35 cellular contexts compared by ENCODE assay signal in the genomic region with DNA sequence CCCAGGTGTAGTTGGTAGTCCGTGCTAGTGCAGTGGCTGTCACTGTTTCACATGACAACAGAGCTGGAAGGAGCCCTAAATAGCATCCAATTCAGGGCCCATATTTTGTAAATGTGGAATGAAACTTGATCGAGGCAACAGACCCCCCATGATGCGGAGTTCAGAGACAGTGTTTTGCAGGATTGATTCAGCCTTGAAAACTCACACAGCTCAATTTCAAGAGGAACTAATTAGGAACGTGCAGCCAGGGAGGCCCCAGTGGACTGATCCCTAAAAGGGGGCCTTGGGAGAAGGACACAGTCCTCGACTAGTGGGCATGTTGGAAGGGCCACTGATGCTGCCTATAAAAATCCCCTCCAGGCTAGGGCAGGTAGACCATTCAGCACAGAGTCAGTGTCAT.
"Had no signal": no experiment of that assay in that cellular context is flagged by ENCODE, and none has a peak within 500 bp of the region (broad histone marks: within the 10 kb centered on the region; RNA-seq: fewer than 3 reads in every experiment).

No MANE protein-coding gene starts in this region.

- ATAC-seq: activated CD4-positive, alpha-beta T cell treated with anti-CD3 and anti-CD28 coated beads for 36 hours; activated CD4-positive, CD25-positive, alpha-beta regulatory T cell treated with anti-CD3 and anti-CD28 coated beads, Interleukin-2, amount 50 U/mL, for 24 hours; activated CD8-positive, alpha-beta memory T cell treated with anti-CD3 and anti-CD28 coated beads, Interleukin-2, amount 10 ng/mL, durations not matched to agents 7 days and 5 days; activated CD8-positive, alpha-beta T cell treated with anti-CD3 and anti-CD28 coated beads, Interleukin-2, amount 10 ng/mL, durations not matched to agents 7 days and 5 days; activated naive CD8-positive, alpha-beta T cell treated with anti-CD3 and anti-CD28 coated beads, Interleukin-2, amount 50 U/mL, for 24 hours had no signal

- DNase-seq: activated CD4-positive, alpha-beta memory T cell treated with anti-CD3 and anti-CD28 coated beads, Interleukin-2, amount 10 ng/mL, durations not matched to agents 7 days and 5 days; activated CD4-positive, alpha-beta T cell treated with anti-CD3 and anti-CD28 coated beads for 1 hour; activated CD4-positive, alpha-beta T cell treated with anti-CD3 and anti-CD28 coated beads for 36 hours; activated CD4-positive, alpha-beta T cell treated with anti-CD3 and anti-CD28 coated beads for 48 hours; activated CD4-positive, alpha-beta T cell treated with anti-CD3 and anti-CD28 coated beads, Interleukin-2, amount 10 ng/mL, durations not matched to agents 7 days and 5 days; activated CD4-positive, alpha-beta T cell treated with anti-CD3 and anti-CD28 coated beads, Interleukin-2, amount 50 U/mL, for 48 hours; activated CD4-positive, CD25-positive, alpha-beta regulatory T cell; activated CD8-positive, alpha-beta memory T cell treated with anti-CD3 and anti-CD28 coated beads for 24 hours; activated CD8-positive, alpha-beta memory T cell treated with anti-CD3 and anti-CD28 coated beads, Interleukin-2, amount 10 ng/mL, durations not matched to agents 7 days and 5 days; activated CD8-positive, alpha-beta memory T cell treated with anti-CD3 and anti-CD28 coated beads, Interleukin-2, amount 50 U/mL, for 48 hours; activated CD8-positive, alpha-beta T cell treated with anti-CD3 and anti-CD28 coated beads, Interleukin-2, amount 10 ng/mL, durations not matched to agents 7 days and 5 days; activated effector memory CD4-positive, alpha-beta T cell treated with Interleukin-2 at 50 U/mL for 16 hours; activated gamma-delta T cell; activated naive CD4-positive, alpha-beta T cell treated with anti-CD3 and anti-CD28 coated beads, Interleukin-2, amount 10 ng/mL, durations not matched to agents 7 days and 5 days; activated naive CD4-positive, alpha-beta T cell treated with Interleukin-2 at 50 U/mL for 16 hours; activated naive CD8-positive, alpha-beta T cell treated with anti-CD3 and anti-CD28 coated beads, Interleukin-2, amount 10 ng/mL, durations not matched to agents 7 days and 5 days; activated naive CD8-positive, alpha-beta T cell treated with anti-CD3 and anti-CD28 coated beads, Interleukin-2, amount 50 U/mL, for 24 hours; activated T-cell treated with anti-CD3 and anti-CD28 coated beads, Interleukin-2, amount 50 U/mL, for 24 hours; activated T-cell treated with anti-CD3 and anti-CD28 coated beads, Interleukin-2, amount 50 U/mL, for 48 hours; amygdala; anterior cingulate cortex; caudate nucleus; T-helper 2 cell; T-helper 9 cell had no signal

- H3K9me3 Mint-ChIP-seq: activated CD4-positive, alpha-beta memory T cell treated with anti-CD3 and anti-CD28 coated beads, Interleukin-2, amount 10 ng/mL, durations not matched to agents 7 days and 5 days; activated CD4-positive, alpha-beta T cell treated with anti-CD3 and anti-CD28 coated beads, Interleukin-2, amount 10 ng/mL, durations not matched to agents 7 days and 5 days; activated naive CD4-positive, alpha-beta T cell treated with anti-CD3 and anti-CD28 coated beads, Interleukin-2, amount 10 ng/mL, durations not matched to agents 7 days and 5 days; activated naive CD4-positive, alpha-beta T cell treated with anti-CD3 and anti-CD28 coated beads, Interleukin-2, amount 50 U/mL, for 24 hours; activated naive CD8-positive, alpha-beta T cell treated with anti-CD3 and anti-CD28 coated beads, Interleukin-2, amount 10 ng/mL, durations not matched to agents 7 days and 5 days; activated naive CD8-positive, alpha-beta T cell treated with anti-CD3 and anti-CD28 coated beads, Interleukin-2, amount 50 U/mL, for 24 hours; activated T-cell treated with anti-CD3 and anti-CD28 coated beads, Interleukin-2, amount 50 U/mL, for 24 hours; activated T-helper 2 cell treated with anti-CD3 and anti-CD28 coated beads, Interferon-gamma antibody, Interleukin-2, Interleukin-4, amounts not matched to agents 10 μg/mL and 5 μg/mL and 100 μg/mL, durations not matched to agents 14 hours and 24 hours and 36 hours; brain; central memory CD8-positive, alpha-beta T cell; T-helper 1 cell treated with Interleukin-12 subunit alpha and Interleukin-12 subunit beta and Interleukin-4 antibody, amounts not matched to agents 30 μg/mL and 1 μg/mL, for 36 hours; T-helper 2 cell treated with Interferon-gamma antibody and Interleukin-4, amounts not matched to agents 5 μg/mL and 100 μg/mL, for 36 hours had no signal

- H3K27me3 Mint-ChIP-seq: activated naive CD8-positive, alpha-beta T cell; brain had no signal

- H3K27me3 ChIP-seq: ascending aorta, cardiac muscle cell had no signal

- H3K9me3 ChIP-seq: ascending aorta had no signal

- H3K4me1 ChIP-seq: ascending aorta had no signal

- H3K36me3 Mint-ChIP-seq: activated CD8-positive, alpha-beta memory T cell treated with anti-CD3 and anti-CD28 coated beads, Interleukin-2, amount 10 ng/mL, durations not matched to agents 7 days and 5 days; activated naive CD4-positive, alpha-beta T cell treated with anti-CD3 and anti-CD28 coated beads, Interleukin-2, amount 10 ng/mL, durations not matched to agents 7 days and 5 days; activated naive CD4-positive, alpha-beta T cell treated with anti-CD3 and anti-CD28 coated beads, Interleukin-2, amount 50 U/mL, for 24 hours; activated naive CD8-positive, alpha-beta T cell; activated naive CD8-positive, alpha-beta T cell treated with anti-CD3 and anti-CD28 coated beads, Interleukin-2, amount 10 ng/mL, durations not matched to agents 7 days and 5 days had no signal

- H3K36me3 ChIP-seq: ascending aorta, cardiac muscle cell had no signal

- H3K4me3 Mint-ChIP-seq: activated CD4-positive, alpha-beta memory T cell treated with anti-CD3 and anti-CD28 coated beads, Interleukin-2, amount 10 ng/mL, durations not matched to agents 7 days and 5 days; activated CD4-positive, alpha-beta T cell treated with anti-CD3 and anti-CD28 coated beads for 36 hours; activated CD4-positive, alpha-beta T cell treated with anti-CD3 and anti-CD28 coated beads, Interleukin-2, amount 10 ng/mL, durations not matched to agents 7 days and 5 days; activated CD8-positive, alpha-beta memory T cell treated with anti-CD3 and anti-CD28 coated beads, Interleukin-2, amount 10 ng/mL, durations not matched to agents 7 days and 5 days; activated CD8-positive, alpha-beta T cell treated with anti-CD3 and anti-CD28 coated beads, Interleukin-2, amount 10 ng/mL, durations not matched to agents 7 days and 5 days; activated naive CD4-positive, alpha-beta T cell treated with anti-CD3 and anti-CD28 coated beads, Interleukin-2, amount 10 ng/mL, durations not matched to agents 7 days and 5 days; activated naive CD4-positive, alpha-beta T cell treated with anti-CD3 and anti-CD28 coated beads, Interleukin-2, amount 50 U/mL, for 24 hours; activated naive CD8-positive, alpha-beta T cell; activated naive CD8-positive, alpha-beta T cell treated with anti-CD3 and anti-CD28 coated beads, Interleukin-2, amount 10 ng/mL, durations not matched to agents 7 days and 5 days; activated naive CD8-positive, alpha-beta T cell treated with anti-CD3 and anti-CD28 coated beads, Interleukin-2, amount 50 U/mL, for 24 hours; activated T-cell treated with anti-CD3 and anti-CD28 coated beads, Interleukin-2, amount 50 U/mL, for 24 hours; brain; central memory CD8-positive, alpha-beta T cell; T-helper 1 cell treated with Interleukin-12 subunit alpha and Interleukin-12 subunit beta and Interleukin-4 antibody, amounts not matched to agents 30 μg/mL and 1 μg/mL, for 36 hours; T-helper 2 cell treated with Interferon-gamma antibody and Interleukin-4, amounts not matched to agents 5 μg/mL and 100 μg/mL, for 36 hours had no signal

- H3K4me1 Mint-ChIP-seq: activated CD4-positive, alpha-beta T cell treated with anti-CD3 and anti-CD28 coated beads for 36 hours; activated CD4-positive, alpha-beta T cell treated with anti-CD3 and anti-CD28 coated beads, Interleukin-2, amount 10 ng/mL, durations not matched to agents 7 days and 5 days; activated naive CD4-positive, alpha-beta T cell treated with anti-CD3 and anti-CD28 coated beads, Interleukin-2, amount 10 ng/mL, durations not matched to agents 7 days and 5 days; activated naive CD4-positive, alpha-beta T cell treated with anti-CD3 and anti-CD28 coated beads, Interleukin-2, amount 50 U/mL, for 24 hours; activated naive CD8-positive, alpha-beta T cell treated with anti-CD3 and anti-CD28 coated beads, Interleukin-2, amount 10 ng/mL, durations not matched to agents 7 days and 5 days; central memory CD8-positive, alpha-beta T cell had no signal

- H3K27ac Mint-ChIP-seq: activated CD4-positive, alpha-beta memory T cell treated with anti-CD3 and anti-CD28 coated beads, Interleukin-2, amount 10 ng/mL, durations not matched to agents 7 days and 5 days; activated CD4-positive, alpha-beta T cell treated with anti-CD3 and anti-CD28 coated beads for 36 hours; activated CD4-positive, alpha-beta T cell treated with anti-CD3 and anti-CD28 coated beads, Interleukin-2, amount 10 ng/mL, durations not matched to agents 7 days and 5 days; activated CD8-positive, alpha-beta memory T cell treated with anti-CD3 and anti-CD28 coated beads, Interleukin-2, amount 10 ng/mL, durations not matched to agents 7 days and 5 days; activated CD8-positive, alpha-beta T cell treated with anti-CD3 and anti-CD28 coated beads, Interleukin-2, amount 10 ng/mL, durations not matched to agents 7 days and 5 days; activated naive CD4-positive, alpha-beta T cell treated with anti-CD3 and anti-CD28 coated beads, Interleukin-2, amount 10 ng/mL, durations not matched to agents 7 days and 5 days; activated naive CD4-positive, alpha-beta T cell treated with anti-CD3 and anti-CD28 coated beads, Interleukin-2, amount 50 U/mL, for 24 hours; activated naive CD8-positive, alpha-beta T cell; activated naive CD8-positive, alpha-beta T cell treated with anti-CD3 and anti-CD28 coated beads, Interleukin-2, amount 10 ng/mL, durations not matched to agents 7 days and 5 days; activated naive CD8-positive, alpha-beta T cell treated with anti-CD3 and anti-CD28 coated beads, Interleukin-2, amount 50 U/mL, for 24 hours; activated T-cell treated with anti-CD3 and anti-CD28 coated beads, Interleukin-2, amount 50 U/mL, for 24 hours; activated T-helper 2 cell treated with anti-CD3 and anti-CD28 coated beads, Interferon-gamma antibody, Interleukin-2, Interleukin-4, amounts not matched to agents 10 μg/mL and 5 μg/mL and 100 μg/mL, durations not matched to agents 14 hours and 24 hours and 36 hours; T-helper 1 cell treated with Interleukin-12 subunit alpha and Interleukin-12 subunit beta and Interleukin-4 antibody, amounts not matched to agents 30 μg/mL and 1 μg/mL, for 36 hours; T-helper 2 cell treated with Interferon-gamma antibody and Interleukin-4, amounts not matched to agents 5 μg/mL and 100 μg/mL, for 36 hours had no signal

- H3K27ac ChIP-seq: ascending aorta, cardiac muscle cell, VCaP had no signal

- H3K4me3 ChIP-seq: ascending aorta, cardiac muscle cell had no signal
